16 cellular contexts compared by ENCODE assay signal in the genomic region with DNA sequence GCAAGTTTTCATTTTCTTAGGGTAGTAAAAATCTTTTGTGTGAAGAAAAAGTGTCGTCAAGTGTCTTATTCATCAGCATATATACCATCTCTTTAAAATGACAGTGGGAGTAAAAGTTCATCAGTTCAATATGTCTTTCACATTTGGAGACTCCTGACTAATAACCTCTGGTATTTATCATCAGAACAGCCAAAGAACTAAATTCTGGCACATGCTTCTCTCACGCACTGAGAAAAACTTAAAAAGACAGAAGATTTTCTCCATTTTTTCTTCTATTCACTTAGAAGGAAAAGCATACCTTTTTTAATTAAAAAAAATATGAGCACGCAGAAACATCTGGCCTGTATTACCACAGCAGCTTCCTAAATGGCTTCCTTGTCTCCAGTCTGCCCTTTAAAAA.
DNase-seq lines count a peak whose midpoint lies in the region; ATAC-seq and TF ChIP-seq lines count a peak whose summit lies in the region.
"Had no signal": no experiment of that assay in that cellular context is flagged by ENCODE, and none has a peak within 500 bp of the region (broad histone marks: within the 10 kb centered on the region; RNA-seq: fewer than 3 reads in every experiment).

No MANE protein-coding gene starts in this region.

- no peaks in the 10 kb centered on the region for H3K9me3 ChIP-seq in adipocyte (ENCODE audit: control insufficient read depth, low read length)
- H3K9me3 ChIP-seq in smooth muscle cell (replicated peaks; ENCODE audit: low read depth) = no peaks in the 10 kb centered on the region
- H3K9me3 ChIP-seq: upper lobe of right lung had no signal

- H3K4me1 ChIP-seq in adipocyte (ENCODE audit: control insufficient read depth, insufficient read depth, low read length) = peaks cover 32% of the 10 kb centered on the region
- H3K4me1 ChIP-seq in smooth muscle cell (ENCODE audit: low read depth) = no peaks in the 10 kb centered on the region
- H3K4me1 ChIP-seq: upper lobe of right lung had no signal

- peak overlapping the region; percentile 53 for H3K9ac ChIP-seq in adipocyte (ENCODE audit: low read length)
- H3K9ac ChIP-seq in smooth muscle cell (ENCODE audit: low read depth) = no peak overlapping the region

- H4K20me1 ChIP-seq in smooth muscle cell (ENCODE audit: low read depth) = no peaks in the 10 kb centered on the region

- H3K79me2 ChIP-seq in smooth muscle cell (ENCODE audit: low read depth) = no peaks in the 10 kb centered on the region

- peak overlapping the region; percentile 8 for H2AFZ ChIP-seq in smooth muscle cell (ENCODE audit: low read depth)

- H3K27ac ChIP-seq in smooth muscle cell (ENCODE audit: low read depth) = peak overlapping the region; percentile 72
- H3K27ac ChIP-seq: SK-N-MC, upper lobe of right lung had no signal

- TF ChIP-seq CTCF in smooth muscle cell (IDR thresholded peaks at IDR 0.05; ENCODE audit: borderline replicate concordance, insufficient read depth, poor library complexity, severe bottlenecking) = no peak

- peak overlapping the region; percentile 30 for H3K4me2 ChIP-seq in smooth muscle cell

- H3K4me3 ChIP-seq in adipocyte (ENCODE audit: low read length) = peak overlapping the region; percentile 3
- no peak overlapping the region for H3K4me3 ChIP-seq in smooth muscle cell
- H3K4me3 ChIP-seq: SK-N-MC, upper lobe of right lung had no signal

- peak; percentile 57 for DNase-seq in GM03348 (ENCODE audit: low spot score)
- DNase-seq in adipocyte (ENCODE audit: low read depth) = peak; percentile 80
- DNase-seq in fibroblast of the conjunctiva (ENCODE audit: low read depth) = peak; percentile 49
- no peak for DNase-seq in smooth muscle cell (lab: John Stamatoyannopoulos, UW; ENCODE audit: unreplicated experiment)
- no peak for DNase-seq in stimulated activated CD4-positive, alpha-beta T cell treated with anti-CD3 and anti-CD28 coated beads, Interleukin-4, amount 100 ng/mL, for 24 hours
- no peak for DNase-seq in pons (ENCODE audit: low spot score)
- DNase-seq in DMS53 (lab: John Stamatoyannopoulos, UW) = no peak
- DNase-seq: activated CD8-positive, alpha-beta T cell treated with anti-CD3 and anti-CD28 coated beads for 36 hours; anterior cingulate cortex; CD4-positive, CD25-positive, alpha-beta regulatory T cell; immature natural killer cell; NCI-H187; upper lobe of right lung had no signal

- no peaks in the 10 kb centered on the region for H3K27me3 ChIP-seq in adipocyte (replicated peaks; ENCODE audit: control insufficient read depth, insufficient read depth, low read length)
- H3K27me3 ChIP-seq in smooth muscle cell (ENCODE audit: low read depth) = no peaks in the 10 kb centered on the region
- H3K27me3 ChIP-seq: upper lobe of right lung had no signal

- H3K36me3 ChIP-seq in adipocyte (ENCODE audit: control insufficient read depth, insufficient read depth, low read length, severe bottlenecking) = no peaks in the 10 kb centered on the region
- no peaks in the 10 kb centered on the region for H3K36me3 ChIP-seq in smooth muscle cell (ENCODE audit: low read depth)
- H3K36me3 ChIP-seq: upper lobe of right lung had no signal

- ATAC-seq in HG03108 (IDR thresholded peaks at IDR 0.05; ENCODE audit: unreplicated experiment) = no peak
- ATAC-seq: activated CD8-positive, alpha-beta T cell treated with anti-CD3 and anti-CD28 coated beads for 36 hours; stimulated activated memory B cell treated with anti-CD40 and anti-IgM and Interleukin-4, amounts not matched to agents 10 μg/mL and 1 μg/mL and 100 μg/mL, for 72 hours; upper lobe of right lung had no signal

- H3F3A ChIP-seq in smooth muscle cell (ENCODE audit: low read depth) = peaks cover 3% of the 10 kb centered on the region

- WGBS in smooth muscle cell (ENCODE audit: low lambda C conversion rate) = 22% methylated on average over 3 of the region's 3 CpGs

Comparison
In these comparisons a context has a peak if more than half of its experiments do, and no peak if none do; other contexts are left out.
1. DNase-seq: peak in GM03348 (single experiment), adipocyte (single experiment) and fibroblast of the conjunctiva (single experiment); none in smooth muscle cell (single experiment), stimulated activated CD4-positive, alpha-beta T cell treated with anti-CD3 and anti-CD28 coated beads, Interleukin-4, amount 100 ng/mL, for 24 hours (single experiment), pons (single experiment) and DMS53 (single experiment).